In genomic region chr16:74297296-74297665, GRCh38 we compare ENCODE assay signal across 8 cellular contexts. TPM values are rescaled to one million over a fixed set of nuclear protein-coding genes. Genes with fewer than 3 reads are reported as not detected.
DNase-seq lines count a peak whose midpoint lies in the region; ATAC-seq and TF ChIP-seq lines count a peak whose summit lies in the region.

No MANE protein-coding gene starts in this region.

- no peaks in the 10 kb centered on the region for H3K27me3 ChIP-seq in BLaER1 treated with 17β-estradiol and CSF1 and Interleukin-3, amounts not matched to agents 10 nM and 100 nM
- no peaks in the 10 kb centered on the region for H3K27me3 ChIP-seq in MM.1S (replicated peaks; ENCODE audit: insufficient read depth, low read length)
- H3K27me3 ChIP-seq in prostate gland (replicated peaks; ENCODE audit: insufficient read depth) = no peaks in the 10 kb centered on the region

- DNase-seq in MM.1S (peak; percentile 36), germinal center (ENCODE audit: low spot score) (peak; percentile 31), prostate gland (ENCODE audit: low spot score) (peak; percentile 8), NCI-H524 treated with DMSO at 0.1 percent for 48 hours (lab: John Stamatoyannopoulos, UW) (no peak), HPDE6-E6E7 (ENCODE audit: extremely low spot score) (no peak)
- DNase-seq in activated T-cell treated with anti-CD3 and anti-CD28 coated beads, Interleukin-2, amount 50 U/mL, for 72 hours = peak; percentile 63

- H3K9me3 ChIP-seq in BLaER1 treated with 17β-estradiol and CSF1 and Interleukin-3, amounts not matched to agents 10 nM and 100 nM (replicated peaks in 1 of 11) = peaks cover 0 to 7% (median 2%) of the 10 kb centered on the region in 11 experiments; a peak in 15 of 22 replicates
- H3K9me3 ChIP-seq in MM.1S (replicated peaks; ENCODE audit: insufficient read depth, low read length) (no peaks in the 10 kb centered on the region), prostate gland (no peaks in the 10 kb centered on the region)

- TF ChIP-seq CTCF in MM.1S (IDR thresholded peaks at IDR 0.05; ENCODE audit: low read length) (no peak), prostate gland (IDR thresholded peaks at IDR 0.05) (no peak)

- 0 out of 2 replicates have a peak overlapping the region, but pooled peaks have one; percentile 42 for H2AFZ ChIP-seq in MM.1S (ENCODE audit: low read length)

- H3K27ac Mint-ChIP-seq in activated T-cell treated with anti-CD3 and anti-CD28 coated beads, Interleukin-2, amount 50 U/mL, for 72 hours = peak overlapping the region; percentile 98

- intact Hi-C loops in prostate gland (cut with DNase I) = no loop called here

- peak overlapping the region; percentile 89 to 99 (median 97) for H3K9ac ChIP-seq in BLaER1 treated with 17β-estradiol and CSF1 and Interleukin-3, amounts not matched to agents 10 nM and 100 nM
- peak overlapping the region; percentile 95 for H3K9ac ChIP-seq in MM.1S (ENCODE audit: low read length)

- H3K4me3 ChIP-seq in BLaER1 treated with 17β-estradiol and CSF1 and Interleukin-3, amounts not matched to agents 10 nM and 100 nM = peak overlapping the region; percentile 83 to 96 (median 92)
- H3K4me3 ChIP-seq in MM.1S (ENCODE audit: low read length) (peak overlapping the region; percentile 89), prostate gland (peak overlapping the region; percentile 78 to 91)

- H3F3A ChIP-seq in MM.1S (ENCODE audit: insufficient read depth, low read length) = peaks cover 4% of the 10 kb centered on the region; the same call in 1 of the 2 replicates

- H3K36me3 ChIP-seq in BLaER1 treated with 17β-estradiol and CSF1 and Interleukin-3, amounts not matched to agents 10 nM and 100 nM = peaks cover 34 to 49% (median 44%) of the 10 kb centered on the region in 11 experiments
- no peaks in the 10 kb centered on the region for H3K36me3 ChIP-seq in MM.1S (replicated peaks; ENCODE audit: insufficient read depth, low read length)
- peaks cover under 1 to 5% of the 10 kb centered on the region in 2 donors for H3K36me3 ChIP-seq in prostate gland

- WGBS in prostate gland = 0% methylated on average over 16 of the region's 16 CpGs

- H3K4me1 ChIP-seq in BLaER1 treated with 17β-estradiol and CSF1 and Interleukin-3, amounts not matched to agents 10 nM and 100 nM = peaks cover 24 to 38% (median 32%) of the 10 kb centered on the region in 10 experiments
- H3K4me1 ChIP-seq in MM.1S (ENCODE audit: low read length) (no peaks in the 10 kb centered on the region), prostate gland (replicated peaks) (peaks cover 12% of the 10 kb centered on the region)

- peak overlapping the region; percentile 84 to 96 for H3K4me3 Mint-ChIP-seq in activated T-cell treated with anti-CD3 and anti-CD28 coated beads, Interleukin-2, amount 50 U/mL, for 72 hours

- peak overlapping the region; percentile 90 to 99 (median 97) for H3K27ac ChIP-seq in BLaER1 treated with 17β-estradiol and CSF1 and Interleukin-3, amounts not matched to agents 10 nM and 100 nM
- H3K27ac ChIP-seq in MM.1S (ENCODE audit: low read length) (peak overlapping the region; percentile 90), prostate gland (peak overlapping the region; percentile 95 to 96)

- H3K9me2 ChIP-seq in MM.1S (replicated peaks; ENCODE audit: insufficient read depth, low read length) = no peaks in the 10 kb centered on the region

- H3K4me2 ChIP-seq in BLaER1 treated with 17β-estradiol and CSF1 and Interleukin-3, amounts not matched to agents 10 nM and 100 nM = peak overlapping the region; percentile 86 to 99 (median 95)
- H3K4me2 ChIP-seq in MM.1S (ENCODE audit: low read depth, low read length) = peak overlapping the region; percentile 68

- no peaks in the 10 kb centered on the region for H3K27me3 Mint-ChIP-seq in activated T-cell treated with anti-CD3 and anti-CD28 coated beads, Interleukin-2, amount 50 U/mL, for 72 hours (ENCODE audit: low read depth)

- ATAC-seq in GM21381 (IDR thresholded peaks at IDR 0.05; ENCODE audit: unreplicated experiment) = peak; percentile 23
- ATAC-seq in activated T-cell treated with anti-CD3 and anti-CD28 coated beads, Interleukin-2, amount 50 U/mL, for 72 hours (replicated peaks in 1 of 2) = peak; percentile 54 to 62

- peaks cover 0 to 1% of the 10 kb centered on the region in 2 donors for H3K9me3 Mint-ChIP-seq in activated T-cell treated with anti-CD3 and anti-CD28 coated beads, Interleukin-2, amount 50 U/mL, for 72 hours

- H3K36me3 Mint-ChIP-seq in activated T-cell treated with anti-CD3 and anti-CD28 coated beads, Interleukin-2, amount 50 U/mL, for 72 hours (ENCODE audit: insufficient read depth in 2 of 2) = peaks cover 11 to 25% of the 10 kb centered on the region in 2 donors

- peaks cover 48% of the 10 kb centered on the region for H3K79me2 ChIP-seq in MM.1S (ENCODE audit: low read length)

- peaks cover 29% of the 10 kb centered on the region for H3K4me1 Mint-ChIP-seq in activated T-cell treated with anti-CD3 and anti-CD28 coated beads, Interleukin-2, amount 50 U/mL, for 72 hours (ENCODE audit: low read depth)

- peaks cover 33 to 53% (median 48%) of the 10 kb centered on the region in 11 experiments; a peak in 20 of 22 replicates for H4K20me1 ChIP-seq in BLaER1 treated with 17β-estradiol and CSF1 and Interleukin-3, amounts not matched to agents 10 nM and 100 nM
- H4K20me1 ChIP-seq in MM.1S (ENCODE audit: insufficient read depth, low read length) = no peaks in the 10 kb centered on the region

- TF ChIP-seq POLR2A in prostate gland (IDR thresholded peaks at IDR 0.05) = no peak

RNA-seq across cellular contexts. Expression of gene PSMD7, which starts 0.7 kb away (rescaled TPM):
- 100 to 1,000 TPM; 115 to 125 TPM for total RNA-seq in activated T-cell treated with anti-CD3 and anti-CD28 coated beads, Interleukin-2, amount 50 U/mL, for 72 hours
- total RNA-seq in prostate gland = 10 to 100 TPM; 54.1 to 78.0 TPM

Comparison
In these comparisons a context has a peak if more than half of its experiments do, and no peak if none do; other contexts are left out.
1. DNase-seq: peak in MM.1S (single experiment), activated T-cell treated with anti-CD3 and anti-CD28 coated beads, Interleukin-2, amount 50 U/mL, for 72 hours (2 of 2), germinal center (single experiment) and prostate gland (single experiment); none in NCI-H524 treated with DMSO at 0.1 percent for 48 hours (single experiment) and HPDE6-E6E7 (single experiment).
2. Peak in every context shown above with its lines, with median percentiles within 50 percentile points of each other: H3K27ac ChIP-seq and H3K4me3 ChIP-seq.